31 cellular contexts compared by ENCODE assay signal in genomic region chr6:161594412-161594811, GRCh38.
"Had no signal": no experiment of that assay in that cellular context is flagged by ENCODE, and none has a peak within 500 bp of the region (broad histone marks: within the 10 kb centered on the region; RNA-seq: fewer than 3 reads in every experiment).

No MANE protein-coding gene starts in this region.

- H3K9me3 ChIP-seq: neutrophil, ovary, psoas muscle, thoracic aorta, thyroid gland, upper lobe of left lung, vagina had no signal

- H3K27ac ChIP-seq: neutrophil, ovary, parathyroid adenoma, psoas muscle, skin epidermis, spleen, stomach, thoracic aorta, thyroid gland, tibial nerve, upper lobe of left lung, vagina had no signal

- H2AFZ ChIP-seq: parathyroid adenoma had no signal

- H3K4me3 Mint-ChIP-seq: naive thymus-derived CD4-positive, alpha-beta T cell; natural killer cell; nephron; stimulated activated memory B cell treated with anti-CD40 and anti-IgM and Interleukin-4, amounts not matched to agents 10 μg/mL and 1 μg/mL and 100 μg/mL, for 72 hours; stimulated activated naive CD8-positive, alpha-beta T cell treated with anti-CD3 and anti-CD28 coated beads, Interleukin-15, Interleukin-2, amounts not matched to agents 100 ng/mL and 50 ng/mL, for 24 hours had no signal

- ATAC-seq: naive thymus-derived CD4-positive, alpha-beta T cell; natural killer cell; psoas muscle; right cardiac atrium; sciatic nerve; stimulated activated memory B cell treated with anti-CD40 and anti-IgM and Interleukin-4, amounts not matched to agents 10 μg/mL and 1 μg/mL and 100 μg/mL, for 72 hours had no signal

- DNase-seq: naive thymus-derived CD4-positive, alpha-beta T cell; natural killer cell; occipital lobe; ovary; posterior cingulate gyrus; psoas muscle; right cardiac atrium; spleen; stimulated activated CD4-positive, alpha-beta T cell treated with anti-CD3 and anti-CD28 coated beads, Interleukin-12 subunit alpha, Interleukin-12 subunit beta, amount 100 ng/mL, for 4 hours; stimulated activated CD4-positive, alpha-beta T cell treated with anti-CD3 and anti-CD28 coated beads, Interleukin-1b, Interleukin-23, amount 100 ng/mL, for 48 hours; stimulated activated CD4-positive, alpha-beta T cell treated with anti-CD3 and anti-CD28 coated beads, Interleukin-4, amount 100 ng/mL, for 1 hour; stimulated activated CD4-positive, alpha-beta T cell treated with anti-CD3 and anti-CD28 coated beads, Interleukin-4, amount 100 ng/mL, for 4 hours; stimulated activated CD8-positive, alpha-beta memory T cell treated with anti-CD3 and anti-CD28 coated beads, Interleukin-4, amount 100 ng/mL, for 48 hours; stimulated activated naive CD4-positive, alpha-beta T cell treated with Interleukin-2 at 50 U/mL for 16 hours; stomach; thyroid gland; trophoblast cell; upper lobe of left lung had no signal

- H3K27me3 ChIP-seq: neutrophil, ovary, spleen, stomach, thyroid gland, tibial nerve, upper lobe of left lung, vagina had no signal

- H3K4me2 ChIP-seq: smooth muscle cell had no signal

- H3K9me3 Mint-ChIP-seq: stimulated activated naive CD8-positive, alpha-beta T cell treated with anti-CD3 and anti-CD28 coated beads, Interleukin-15, Interleukin-2, amounts not matched to agents 100 ng/mL and 50 ng/mL, for 24 hours had no signal

- H3K79me2 ChIP-seq: parathyroid adenoma had no signal

- H3K4me1 Mint-ChIP-seq: naive thymus-derived CD4-positive, alpha-beta T cell; nephron; stimulated activated memory B cell treated with anti-CD40 and anti-IgM and Interleukin-4, amounts not matched to agents 10 μg/mL and 1 μg/mL and 100 μg/mL, for 72 hours had no signal

- H3K4me1 ChIP-seq: parathyroid adenoma, psoas muscle, spleen, stomach, thyroid gland, tibial nerve, upper lobe of left lung, vagina had no signal

- H3K9ac ChIP-seq: parathyroid adenoma had no signal

- H3K36me3 ChIP-seq: neutrophil, ovary, spleen, stomach, thoracic aorta, thyroid gland, upper lobe of left lung, vagina had no signal

- H3K27ac Mint-ChIP-seq: naive thymus-derived CD4-positive, alpha-beta T cell; natural killer cell; nephron; progenitor cell of endocrine pancreas; stimulated activated memory B cell treated with anti-CD40 and anti-IgM and Interleukin-4, amounts not matched to agents 10 μg/mL and 1 μg/mL and 100 μg/mL, for 72 hours; stimulated activated naive CD8-positive, alpha-beta T cell treated with anti-CD3 and anti-CD28 coated beads, Interleukin-15, Interleukin-2, amounts not matched to agents 100 ng/mL and 50 ng/mL, for 24 hours had no signal

- FAIRE-seq: urothelium cell line had no signal

- H3K4me3 ChIP-seq: ovary, psoas muscle, skin epidermis, smooth muscle cell, spleen, stomach, thoracic aorta, thyroid gland, tibial nerve, upper lobe of left lung, vagina had no signal

- H3K36me3 Mint-ChIP-seq: natural killer cell had no signal

- H3K27me3 Mint-ChIP-seq: stimulated activated memory B cell treated with anti-CD40 and anti-IgM and Interleukin-4, amounts not matched to agents 10 μg/mL and 1 μg/mL and 100 μg/mL, for 72 hours; stimulated activated naive CD8-positive, alpha-beta T cell treated with anti-CD3 and anti-CD28 coated beads, Interleukin-15, Interleukin-2, amounts not matched to agents 100 ng/mL and 50 ng/mL, for 24 hours had no signal
